Comparison of ENCODE assay signal across 8 cellular contexts in the genomic region with DNA sequence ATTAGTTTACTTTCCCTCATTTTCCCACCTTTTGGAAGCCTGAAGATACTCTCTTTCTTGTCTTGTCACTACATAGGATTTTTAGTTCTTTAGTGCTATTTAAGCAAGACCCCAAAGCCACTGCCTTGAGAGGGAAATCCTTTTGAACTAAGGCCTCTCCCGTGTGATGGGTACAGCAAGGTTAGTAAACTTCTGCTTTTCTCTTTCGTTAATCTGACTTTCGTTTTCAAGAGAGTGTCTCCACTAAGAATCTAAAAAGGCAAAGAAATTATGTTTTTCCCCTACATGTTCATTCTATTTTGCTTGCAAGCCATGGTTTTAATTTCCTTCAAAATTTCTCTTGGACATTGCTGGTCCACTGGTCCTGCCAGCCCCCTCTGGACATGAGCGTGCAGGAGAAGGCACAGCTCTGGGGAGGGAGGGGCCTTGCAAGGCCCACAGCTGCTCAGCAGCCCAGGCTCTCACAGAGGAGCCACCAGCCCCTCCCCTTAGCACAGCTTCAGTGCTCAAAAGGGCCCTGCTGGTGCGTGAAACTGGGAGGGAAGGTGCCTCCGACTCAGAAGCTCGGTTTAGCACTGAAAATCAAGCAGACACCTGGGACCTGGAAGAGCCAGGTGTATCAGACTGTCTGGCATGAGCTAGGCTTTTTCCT.
DNase-seq lines count a peak whose midpoint lies in the region; ATAC-seq, FAIRE-seq and TF ChIP-seq lines count a peak whose summit lies in the region.

No MANE protein-coding gene starts in this region.

- H3K9me3 ChIP-seq in naive thymus-derived CD4-positive, alpha-beta T cell (ENCODE audit: control insufficient read depth in 2 of 3, low read length in 3 of 3): no peaks in the 10 kb centered on the region

- FAIRE-seq in GM12891 (lab: Jason Lieb, UNC): peak; percentile 92

- H3K36me3 Mint-ChIP-seq in naive thymus-derived CD4-positive, alpha-beta T cell: no peaks in the 10 kb centered on the region

- POLR2A ChIA-PET in naive thymus-derived CD4-positive, alpha-beta T cell (lab: Charles Lee): no interaction called here

- TF ChIP-seq CTCF in VCaP (conservative IDR thresholded peaks at IDR 0.05): no peak

- CTCF ChIA-PET in naive thymus-derived CD4-positive, alpha-beta T cell (lab: Charles Lee): interaction anchor here (0.6 kb wide), 1 partner anchor 343 kb away, joined by 3 read pairs; no protein-coding TSS in a partner anchor

- H3K4me1 ChIP-seq in naive thymus-derived CD4-positive, alpha-beta T cell (ENCODE audit: control insufficient read depth in 2 of 2, insufficient read depth in 2 of 2, low read length in 2 of 2): no peaks in the 10 kb centered on the region

- TF ChIP-seq POLR2A in GM12891 (IDR thresholded peaks at IDR 0.05; ENCODE audit: low read depth, low read length): no peak

- peak; percentile 59 for DNase-seq in GM12891 (ENCODE audit: insufficient read length, low spot score)
- peak in 5 of 9 donors; percentile 8 to 45 (median 30) for DNase-seq in naive thymus-derived CD4-positive, alpha-beta T cell
- no peak for DNase-seq in cerebellar nuclear complex (lab: John Stamatoyannopoulos, UW)
- no peak for DNase-seq in NCI-H1105 treated with DMSO at 0.1 percent for 48 hours (lab: John Stamatoyannopoulos, UW)
- DNase-seq in DMS53 (lab: John Stamatoyannopoulos, UW): no peak

- no peaks in the 10 kb centered on the region for H3K27me3 ChIP-seq in naive thymus-derived CD4-positive, alpha-beta T cell (ENCODE audit: control insufficient read depth in 2 of 2, insufficient read depth in 2 of 2, low read length in 2 of 2)

- H3K27ac ChIP-seq in VCaP: peak overlapping the region; percentile 34; the same call in 1 of the 2 replicates
- H3K27ac ChIP-seq in naive thymus-derived CD4-positive, alpha-beta T cell (ENCODE audit: low read depth, low read length): peak overlapping the region; percentile 28

- H3K4me3 ChIP-seq in naive thymus-derived CD4-positive, alpha-beta T cell (ENCODE audit: low read length): peak overlapping the region; percentile 40

- ATAC-seq in GM19468 (IDR thresholded peaks at IDR 0.05; ENCODE audit: extremely low read depth, unreplicated experiment) (peak; percentile 60), HG03442 (IDR thresholded peaks at IDR 0.05; ENCODE audit: unreplicated experiment) (peak; percentile 96)
- ATAC-seq in naive thymus-derived CD4-positive, alpha-beta T cell: peak; percentile 81

- H3K27ac Mint-ChIP-seq in naive thymus-derived CD4-positive, alpha-beta T cell: peak overlapping the region; percentile 23 to 95 (median 83)

- H3K36me3 ChIP-seq in naive thymus-derived CD4-positive, alpha-beta T cell (ENCODE audit: control insufficient read depth in 2 of 3, insufficient read depth in 3 of 3, low read length in 3 of 3): no peaks in the 10 kb centered on the region

- H3K4me1 Mint-ChIP-seq in naive thymus-derived CD4-positive, alpha-beta T cell: peaks cover 5 to 14% (median 10%) of the 10 kb centered on the region in 7 donors

- intact Hi-C loops in naive thymus-derived CD4-positive, alpha-beta T cell (cut with micrococcal nuclease): loop anchor here in 1 of 2 donors (5.0 to 10.0 kb wide), 2 partner anchors 211 to 309 kb away; partner anchors contain the start of gene GALNT2

- H3K9me3 Mint-ChIP-seq in naive thymus-derived CD4-positive, alpha-beta T cell: no peaks in the 10 kb centered on the region

- peak overlapping the region; percentile 82 to 92 (median 90) for H3K4me3 Mint-ChIP-seq in naive thymus-derived CD4-positive, alpha-beta T cell

- H3K27me3 Mint-ChIP-seq in naive thymus-derived CD4-positive, alpha-beta T cell: peaks cover 0 to 5% (median 0%) of the 10 kb centered on the region in 5 donors

TF ChIP-seq in GM12891, 5 proteins besides CTCF, POLR2A, EP300 and RAD21:
- no peak for TF ChIP-seq TAF1 (IDR thresholded peaks at IDR 0.05; ENCODE audit: low read depth, low read length)
- TF ChIP-seq POLR2AphosphoS5 (IDR thresholded peaks at IDR 0.05; ENCODE audit: low read depth, low read length): no peak
- no peak for TF ChIP-seq SPI1 (IDR thresholded peaks at IDR 0.05; ENCODE audit: low read depth, low read length)
- no peak for TF ChIP-seq PAX5 (IDR thresholded peaks at IDR 0.05; ENCODE audit: insufficient read depth, low read length, severe bottlenecking)
- no peak for TF ChIP-seq POU2F2 (IDR thresholded peaks at IDR 0.05; ENCODE audit: low read depth, low read length)
TF ChIP-seq in GM12891: peak in this region for 0.

Comparison
In these comparisons a context has a peak if more than half of its experiments do, and no peak if none do; other contexts are left out.
1. DNase-seq: peak in GM12891 (single experiment) and naive thymus-derived CD4-positive, alpha-beta T cell (5 of 9); none in cerebellar nuclear complex (0 of 2), NCI-H1105 treated with DMSO at 0.1 percent for 48 hours (single experiment) and DMS53 (single experiment).
2. Peak in every context shown above with its lines, with median percentiles within 50 percentile points of each other: ATAC-seq.